15 cellular contexts compared by ENCODE assay signal in genomic region chr10:50540826-50541122, GRCh38.
DNase-seq lines count a peak whose midpoint lies in the region; ATAC-seq and TF ChIP-seq lines count a peak whose summit lies in the region.
"Had no signal": no experiment of that assay in that cellular context is flagged by ENCODE, and none has a peak within 500 bp of the region (broad histone marks: within the 10 kb centered on the region; RNA-seq: fewer than 3 reads in every experiment).

No MANE protein-coding gene starts in this region.

- H3K9ac ChIP-seq in colonic mucosa (ENCODE audit: low read depth in 2 of 2, low read length in 2 of 2) = no peak overlapping the region

- H3K36me3 ChIP-seq in colonic mucosa = no peaks in the 10 kb centered on the region
- H3K36me3 ChIP-seq: stomach had no signal

- POLR2A ChIA-PET in activated naive CD8-positive, alpha-beta T cell treated with anti-CD3 and anti-CD28 coated beads, Interleukin-2, amount 10 ng/mL, durations not matched to agents 7 days and 5 days (lab: Charles Lee) = no interaction called here

- TF ChIP-seq CTCF in colonic mucosa (IDR thresholded peaks at IDR 0.05) = no peak

- H3K4me3 Mint-ChIP-seq in activated naive CD8-positive, alpha-beta T cell treated with anti-CD3 and anti-CD28 coated beads, Interleukin-2, amount 10 ng/mL, durations not matched to agents 7 days and 5 days = peak overlapping the region; percentile 72
- H3K4me3 Mint-ChIP-seq: dendritic cell treated with granulocyte-macrophage colony-stimulating factor and Interleukin-4, amounts not matched to agents 40 ng/mL and 50 ng/mL, for 4 days had no signal

- intact Hi-C loops in colonic mucosa (cut with DNase I) = no loop called here

- no peaks in the 10 kb centered on the region for H3K4me1 ChIP-seq in colonic mucosa

- H3K36me3 Mint-ChIP-seq in activated naive CD8-positive, alpha-beta T cell treated with anti-CD3 and anti-CD28 coated beads, Interleukin-2, amount 10 ng/mL, durations not matched to agents 7 days and 5 days = peaks cover 16% of the 10 kb centered on the region

- no peak for DNase-seq in activated naive CD8-positive, alpha-beta T cell treated with anti-CD3 and anti-CD28 coated beads, Interleukin-2, amount 10 ng/mL, durations not matched to agents 7 days and 5 days
- DNase-seq in SKM-1 (lab: John Stamatoyannopoulos, UW; ENCODE audit: unreplicated experiment) = no peak
- DNase-seq in DMS 273 (lab: John Stamatoyannopoulos, UW; ENCODE audit: unreplicated experiment) = no peak
- no peak for DNase-seq in colonic mucosa
- DNase-seq in mesenteric fat pad (ENCODE audit: low spot score) = no peak
- DNase-seq: activated CD4-positive, CD25-positive, alpha-beta regulatory T cell; amniotic stem cell; foreskin fibroblast; left cardiac atrium; NCI-H69; stomach had no signal

- H3K4me3 ChIP-seq in colonic mucosa = no peak overlapping the region
- H3K4me3 ChIP-seq: stomach had no signal

- H3K9me3 Mint-ChIP-seq in activated naive CD8-positive, alpha-beta T cell treated with anti-CD3 and anti-CD28 coated beads, Interleukin-2, amount 10 ng/mL, durations not matched to agents 7 days and 5 days = peaks cover 4% of the 10 kb centered on the region
- H3K9me3 Mint-ChIP-seq: dendritic cell treated with granulocyte-macrophage colony-stimulating factor and Interleukin-4, amounts not matched to agents 40 ng/mL and 50 ng/mL, for 4 days had no signal

- peaks cover 61% of the 10 kb centered on the region for H3K4me1 Mint-ChIP-seq in activated naive CD8-positive, alpha-beta T cell treated with anti-CD3 and anti-CD28 coated beads, Interleukin-2, amount 10 ng/mL, durations not matched to agents 7 days and 5 days

- H3K9me3 ChIP-seq in colonic mucosa = no peaks in the 10 kb centered on the region
- H3K9me3 ChIP-seq: stomach had no signal

- ATAC-seq in GM18499 (IDR thresholded peaks at IDR 0.05; ENCODE audit: insufficient read depth, unreplicated experiment) (peak; percentile 2), GM19467 (IDR thresholded peaks at IDR 0.05; ENCODE audit: unreplicated experiment) (peak; percentile 3), HG03103 (IDR thresholded peaks at IDR 0.05; ENCODE audit: low read depth, unreplicated experiment) (peak; percentile 6)
- peak; percentile 16 for ATAC-seq in activated naive CD8-positive, alpha-beta T cell treated with anti-CD3 and anti-CD28 coated beads, Interleukin-2, amount 10 ng/mL, durations not matched to agents 7 days and 5 days (ENCODE audit: low read depth)
- ATAC-seq: left cardiac atrium had no signal

- H3K27me3 Mint-ChIP-seq in activated naive CD8-positive, alpha-beta T cell treated with anti-CD3 and anti-CD28 coated beads, Interleukin-2, amount 10 ng/mL, durations not matched to agents 7 days and 5 days = no peaks in the 10 kb centered on the region
- H3K27me3 Mint-ChIP-seq: dendritic cell treated with granulocyte-macrophage colony-stimulating factor and Interleukin-4, amounts not matched to agents 40 ng/mL and 50 ng/mL, for 4 days had no signal

- no peaks in the 10 kb centered on the region for H3K27me3 ChIP-seq in colonic mucosa
- H3K27me3 ChIP-seq: stomach had no signal

- peak overlapping the region; percentile 88 for H3K27ac Mint-ChIP-seq in activated naive CD8-positive, alpha-beta T cell treated with anti-CD3 and anti-CD28 coated beads, Interleukin-2, amount 10 ng/mL, durations not matched to agents 7 days and 5 days
- H3K27ac Mint-ChIP-seq: dendritic cell treated with granulocyte-macrophage colony-stimulating factor and Interleukin-4, amounts not matched to agents 40 ng/mL and 50 ng/mL, for 4 days had no signal

- no peak overlapping the region for H3K27ac ChIP-seq in colonic mucosa
